21 cellular contexts compared by ENCODE assay signal in genomic region chr7:165661-166369, GRCh38. TPM values are rescaled to one million over a fixed set of nuclear protein-coding genes. Genes with fewer than 3 reads are reported as not detected.
A peak's percentile ranks its signal among the peaks of the same experiment; 100 is the strongest.
DNase-seq lines count a peak whose midpoint lies in the region; ATAC-seq, FAIRE-seq and TF ChIP-seq lines count a peak whose summit lies in the region.
"Had no signal": no experiment of that assay in that cellular context is flagged by ENCODE, and none has a peak within 500 bp of the region (broad histone marks: within the 10 kb centered on the region; RNA-seq: fewer than 3 reads in every experiment).

No MANE protein-coding gene starts in this region.

- H3K9me3 ChIP-seq in heart left ventricle (no peaks in the 10 kb centered on the region), right atrium auricular region (no peaks in the 10 kb centered on the region), mucosa of rectum (ENCODE audit: control insufficient read depth in 2 of 2, low read length in 2 of 2) (no peaks in the 10 kb centered on the region)
- H3K9me3 ChIP-seq: gastroesophageal sphincter, lower lobe of right lung had no signal

- intact Hi-C loops in heart left ventricle (cut with DNase I): no loop called here

- peak in 3 of 5 donors; percentile 8 to 18 (median 8) for DNase-seq in heart left ventricle
- no peak for DNase-seq in right atrium auricular region (ENCODE audit: low spot score)
- DNase-seq in chondrocyte (ENCODE audit: low spot score): peak; percentile 17
- DNase-seq in RCC 7860 (ENCODE audit: low spot score): no peak
- DNase-seq in SW 1271 (lab: John Stamatoyannopoulos, UW): no peak
- DNase-seq in islet precursor cell: no peak
- DNase-seq in HT-29 (ENCODE audit: low spot score): no peak
- DNase-seq: ACHN; activated CD4-positive, CD25-positive, alpha-beta regulatory T cell; activated naive CD8-positive, alpha-beta T cell treated with anti-CD3 and anti-CD28 coated beads for 36 hours; CD4-positive, CD25-positive, alpha-beta regulatory T cell; dermis blood vessel endothelial cell; DMS53; naive thymus-derived CD4-positive, alpha-beta T cell; NCI-H187 treated with DMSO at 0.1 percent for 48 hours; NCI-H446 treated with DMSO at 0.1 percent for 48 hours had no signal

- H3K27ac Mint-ChIP-seq in chondrocyte (ENCODE audit: unreplicated experiment): peak overlapping the region; percentile 15
- H3K27ac Mint-ChIP-seq: activated naive CD8-positive, alpha-beta T cell treated with anti-CD3 and anti-CD28 coated beads for 36 hours; CD4-positive, CD25-positive, alpha-beta regulatory T cell; naive thymus-derived CD4-positive, alpha-beta T cell; T-helper 1 cell treated with Interleukin-12 subunit alpha and Interleukin-12 subunit beta and Interleukin-4 antibody, amounts not matched to agents 30 μg/mL and 1 μg/mL, for 36 hours had no signal

- no peak overlapping the region for H3K9ac ChIP-seq in mucosa of rectum (ENCODE audit: low read depth in 1 of 2, low read length in 2 of 2)

- H3K27me3 ChIP-seq in heart left ventricle (peaks cover 0 to 5% (median 0%) of the 10 kb centered on the region in 9 donors), right atrium auricular region (no peaks in the 10 kb centered on the region), mucosa of rectum (ENCODE audit: control insufficient read depth in 2 of 2, insufficient read depth in 2 of 2, low read length in 2 of 2) (peaks cover 0 to 11% of the 10 kb centered on the region in 2 donors)
- H3K27me3 ChIP-seq: gastroesophageal sphincter had no signal

- TF ChIP-seq CTCF in heart left ventricle (IDR thresholded peaks at IDR 0.05): no peak
- no peak for TF ChIP-seq CTCF in right atrium auricular region (IDR thresholded peaks at IDR 0.05)
- TF ChIP-seq CTCF in chondrocyte (IDR thresholded peaks at IDR 0.05): no peak

- FAIRE-seq in RCC 7860 (lab: Jason Lieb, UNC): no peak

- H3K36me3 ChIP-seq in heart left ventricle: no peaks in the 10 kb centered on the region
- no peaks in the 10 kb centered on the region for H3K36me3 ChIP-seq in right atrium auricular region
- no peaks in the 10 kb centered on the region for H3K36me3 ChIP-seq in mucosa of rectum (ENCODE audit: control insufficient read depth in 2 of 2, insufficient read depth in 2 of 2, low read length in 2 of 2)
- H3K36me3 ChIP-seq: gastroesophageal sphincter, lower lobe of right lung had no signal

- no peak overlapping the region for H3K4me3 Mint-ChIP-seq in chondrocyte (ENCODE audit: unreplicated experiment)
- H3K4me3 Mint-ChIP-seq: activated naive CD8-positive, alpha-beta T cell treated with anti-CD3 and anti-CD28 coated beads for 36 hours; CD4-positive, CD25-positive, alpha-beta regulatory T cell; naive thymus-derived CD4-positive, alpha-beta T cell; T-helper 1 cell treated with Interleukin-12 subunit alpha and Interleukin-12 subunit beta and Interleukin-4 antibody, amounts not matched to agents 30 μg/mL and 1 μg/mL, for 36 hours had no signal

- 44 to 60% (median 50%) methylated on average over 11 of the region's 11 CpGs for WGBS in heart left ventricle, 4 donors

- peaks cover 4% of the 10 kb centered on the region for H3K4me1 Mint-ChIP-seq in chondrocyte (ENCODE audit: low read depth)
- H3K4me1 Mint-ChIP-seq: activated naive CD8-positive, alpha-beta T cell treated with anti-CD3 and anti-CD28 coated beads for 36 hours; CD4-positive, CD25-positive, alpha-beta regulatory T cell had no signal

- H3K4me3 ChIP-seq in heart left ventricle: no peak overlapping the region
- H3K4me3 ChIP-seq in right atrium auricular region: no peak overlapping the region
- no peak overlapping the region for H3K4me3 ChIP-seq in mucosa of rectum (ENCODE audit: low read length in 2 of 2)
- H3K4me3 ChIP-seq: gastroesophageal sphincter, lower lobe of right lung had no signal

- H3K27ac ChIP-seq in heart left ventricle (peak overlapping the region in 1 of 12 donors; percentile 49), right atrium auricular region (no peak overlapping the region), mucosa of rectum (ENCODE audit: low read depth in 2 of 2, low read length in 2 of 2) (peak overlapping the region; percentile 11 to 52)
- H3K27ac ChIP-seq: epithelial cell of prostate, gastroesophageal sphincter, lower lobe of right lung had no signal

- H3K27me3 Mint-ChIP-seq in chondrocyte (ENCODE audit: low read depth): peaks cover 15% of the 10 kb centered on the region

- no peaks in the 10 kb centered on the region for H3K36me3 Mint-ChIP-seq in chondrocyte (ENCODE audit: low read depth)
- H3K36me3 Mint-ChIP-seq: activated naive CD8-positive, alpha-beta T cell treated with anti-CD3 and anti-CD28 coated beads for 36 hours; CD4-positive, CD25-positive, alpha-beta regulatory T cell; naive thymus-derived CD4-positive, alpha-beta T cell had no signal

- no peaks in the 10 kb centered on the region for H3K9me3 Mint-ChIP-seq in chondrocyte (ENCODE audit: low read depth)
- H3K9me3 Mint-ChIP-seq: activated naive CD8-positive, alpha-beta T cell treated with anti-CD3 and anti-CD28 coated beads for 36 hours; CD4-positive, CD25-positive, alpha-beta regulatory T cell; naive thymus-derived CD4-positive, alpha-beta T cell; T-helper 1 cell treated with Interleukin-12 subunit alpha and Interleukin-12 subunit beta and Interleukin-4 antibody, amounts not matched to agents 30 μg/mL and 1 μg/mL, for 36 hours had no signal

- H3K4me1 ChIP-seq in heart left ventricle: peaks cover 0 to 16% (median 0%) of the 10 kb centered on the region in 12 donors
- peaks cover 0 to 12% of the 10 kb centered on the region in 2 donors for H3K4me1 ChIP-seq in right atrium auricular region
- H3K4me1 ChIP-seq in mucosa of rectum (ENCODE audit: control insufficient read depth in 2 of 2, insufficient read depth in 2 of 2, low read length in 2 of 2): peaks cover 19 to 21% of the 10 kb centered on the region in 2 donors

- peak in 1 of 4 donors; percentile 6 for ATAC-seq in heart left ventricle
- ATAC-seq: gastroesophageal sphincter; naive thymus-derived CD4-positive, alpha-beta T cell had no signal

- no peak for TF ChIP-seq POLR2A in heart left ventricle (IDR thresholded peaks at IDR 0.05)

RNA-seq across cellular contexts. Expression of gene FAM20C, which starts 26.6 kb away (rescaled TPM):
- 10 to 100 TPM; 16.7 to 52.0 (median 21.0) TPM for total RNA-seq in heart left ventricle
- 10 to 100 TPM; 11.1 to 21.0 TPM for polyA plus RNA-seq in heart left ventricle
- total RNA-seq in right atrium auricular region: 10 to 100 TPM; 13.7 to 19.9 TPM
- 34.4 to 58.1 TPM (median 35.0 TPM) in 3 replicates for total RNA-seq in chondrocyte
- total RNA-seq in HT-29 (2014; rRNA removed; shearing (Covaris generic)): not detected in 2 replicates
- total RNA-seq: CD4-positive, CD25-positive, alpha-beta regulatory T cell had no signal
- polyA plus RNA-seq: CD4-positive, CD25-positive, alpha-beta regulatory T cell; naive thymus-derived CD4-positive, alpha-beta T cell had no signal

Comparison
In these comparisons a context has a peak if more than half of its experiments do, and no peak if none do; other contexts are left out.
1. DNase-seq: peak in heart left ventricle (3 of 5) and chondrocyte (single experiment); none in right atrium auricular region (single experiment), RCC 7860 (single experiment), SW 1271 (0 of 2), islet precursor cell (single experiment) and HT-29 (single experiment).
2. H3K27ac ChIP-seq: peak in mucosa of rectum (2 of 2); none in right atrium auricular region (0 of 2).
3. RNA of gene FAM20C, which starts 26.6 kb away (total RNA-seq): 34.4 to 58.1 TPM in chondrocyte, 16.7 to 52.0 TPM in heart left ventricle and 13.7 to 19.9 TPM in right atrium auricular region; not detected in HT-29; every median in the first group is over 10 times any median in the second.